In the genomic region with DNA sequence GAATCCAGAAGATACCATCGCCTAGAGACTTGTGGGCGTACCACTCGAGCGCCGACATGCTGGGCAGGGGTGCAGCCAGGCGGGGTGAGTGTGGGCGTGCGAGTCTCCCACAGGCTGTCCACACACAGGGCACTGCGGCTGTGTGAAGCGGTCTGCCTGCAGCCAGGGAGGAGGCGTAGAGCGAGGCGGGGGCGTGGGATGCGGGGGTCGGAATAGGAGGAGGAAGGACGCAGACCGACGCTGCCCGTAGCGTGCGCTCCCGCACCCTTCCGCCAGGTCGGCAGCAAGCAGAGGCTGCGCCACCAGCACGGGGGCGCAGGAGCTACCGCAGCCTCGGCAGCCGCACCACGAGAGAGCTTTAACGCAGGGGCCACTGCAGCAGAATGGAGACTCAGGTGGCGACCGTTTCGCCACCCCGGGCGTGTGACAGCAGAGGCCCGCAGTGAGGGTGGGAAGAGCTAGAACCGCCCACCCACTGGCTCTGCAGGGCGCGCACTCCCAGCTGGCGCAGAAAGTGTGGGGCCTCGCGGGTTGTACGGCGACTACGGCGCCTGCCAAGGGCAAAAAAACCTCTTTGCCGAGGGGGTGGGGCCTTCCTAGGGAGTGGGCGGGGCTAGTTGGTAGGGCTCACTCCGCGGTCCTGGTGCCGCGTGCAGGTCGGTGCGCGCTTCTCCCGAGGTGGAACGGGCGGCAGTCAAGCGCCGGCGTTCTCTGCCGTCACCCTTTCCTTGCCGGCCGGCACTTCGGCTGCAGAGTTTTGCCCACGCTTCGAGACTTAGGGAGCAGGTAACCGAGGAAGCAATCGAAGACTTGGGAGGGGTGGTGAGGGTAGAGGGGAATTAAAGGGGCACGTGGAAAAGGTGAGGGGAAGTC, we compare ENCODE assay signal across 8 cellular contexts. TPM values are rescaled to one million over a fixed set of nuclear protein-coding genes. Genes with fewer than 3 reads are reported as not detected.
DNase-seq lines count a peak whose midpoint lies in the region; ATAC-seq and TF ChIP-seq lines count a peak whose summit lies in the region.

MBLAC2 (minus strand) TSS at position 537 of the 873 bp plus-strand sequence; CDS start at position 58, 479 bp downstream.
A gene with protein sequence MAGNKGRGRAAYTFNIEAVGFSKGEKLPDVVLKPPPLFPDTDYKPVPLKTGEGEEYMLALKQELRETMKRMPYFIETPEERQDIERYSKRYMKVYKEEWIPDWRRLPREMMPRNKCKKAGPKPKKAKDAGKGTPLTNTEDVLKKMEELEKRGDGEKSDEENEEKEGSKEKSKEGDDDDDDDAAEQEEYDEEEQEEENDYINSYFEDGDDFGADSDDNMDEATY (plus strand): TSS at position 630 of the 873 bp plus-strand sequence. CDS start 10,704 bp downstream, outside the sequence.

- dilution Hi-C loops in IMR-90 (cut with HindIII; ENCODE audit: low sequenced_read_pairs, unreplicated experiment), result no loop called here

- H3K27ac ChIP-seq in IMR-90 (ENCODE audit: insufficient read depth, low read length) (peak within 1 kb of the TSS; percentile 59), muscle layer of duodenum (ENCODE audit: low read length) (peak within 1 kb of the TSS; percentile 32)

- H3K4me3 Mint-ChIP-seq in activated T-cell treated with anti-CD3 and anti-CD28 coated beads, Interleukin-2, amount 50 U/mL, for 24 hours, result peak within 1 kb of the TSS; percentile 94

- 0 out of 2 replicates have a peak, but pooled peaks cover 2% of the 10 kb centered on the region for H3K9me1 ChIP-seq in IMR-90 (ENCODE audit: insufficient read depth, low read length)

- BruUV-seq in IMR-90 (replicated peaks; lab: Mats Ljungman, UMichigan), result no TSS peak

- H2BK5ac ChIP-seq in IMR-90 (ENCODE audit: low read depth, low read length, poor library complexity, severe bottlenecking), result peak within 1 kb of the TSS; percentile 55

- H3K14ac ChIP-seq in IMR-90 (replicated peaks; ENCODE audit: low read depth, low read length), result peak within 1 kb of the TSS; percentile 80

- TF ChIP-seq POLR2A in IMR-90 (IDR thresholded peaks at IDR 0.05; ENCODE audit: low read depth, low read length), result no peak

- H3K79me1 ChIP-seq in IMR-90 (ENCODE audit: low read depth in 1 of 2, low read length in 2 of 2), result peaks cover 13 to 14% of the 10 kb centered on the region in 2 experiments

- H3K4ac ChIP-seq in IMR-90 (ENCODE audit: low read depth, low read length), result peak within 1 kb of the TSS; percentile 78

- no peak within 1 kb of the TSS for H2BK20ac ChIP-seq in IMR-90 (ENCODE audit: low read depth, low read length)

- H4K91ac ChIP-seq in IMR-90 (ENCODE audit: insufficient read depth, low read depth, low read length), result peak within 1 kb of the TSS; percentile 10; the same call in 1 of the 2 replicates

- H3K4me1 ChIP-seq in IMR-90 (ENCODE audit: control insufficient read depth, insufficient read depth, low read length) (peaks cover 2% of the 10 kb centered on the region; the same call in 1 of the 2 replicates), muscle layer of duodenum (ENCODE audit: control insufficient read depth in 1 of 2, insufficient read depth in 2 of 2, low read length in 2 of 2) (peaks cover 3 to 11% of the 10 kb centered on the region in 2 donors)

- no peaks in the 10 kb centered on the region for H3K27me3 ChIP-seq in IMR-90 (ENCODE audit: control insufficient read depth, insufficient read depth, low read length)
- no peaks in the 10 kb centered on the region for H3K27me3 ChIP-seq in muscle layer of duodenum (ENCODE audit: low read depth, low read length)

- POLR2A ChIA-PET in IMR-90 (lab: Charles Lee; ENCODE audit: unreplicated experiment), result interaction anchor here (0.6 to 0.7 kb wide), 3 partner anchors 9 to 1718 kb away, joined by 3 to 4 read pairs (median 3); no protein-coding TSS in a partner anchor

- TF ChIP-seq CTCF in IMR-90 (conservative IDR thresholded peaks at IDR 0.05; ENCODE audit: low read depth, low read length), result peak; percentile 41

- H3K36me3 Mint-ChIP-seq in activated T-cell treated with anti-CD3 and anti-CD28 coated beads, Interleukin-2, amount 50 U/mL, for 24 hours (ENCODE audit: low read depth), result peaks cover 58% of the 10 kb centered on the region

- no peak within 1 kb of the TSS; the same call in 1 of the 2 replicates for H2AK5ac ChIP-seq in IMR-90 (ENCODE audit: low read depth, low read length)

- H2AK9ac ChIP-seq in IMR-90 (replicated peaks; ENCODE audit: low read depth, low read length, poor library complexity), result peak within 1 kb of the TSS; percentile 70

- no peak within 1 kb of the TSS; the same call in 1 of the 2 replicates for H4K5ac ChIP-seq in IMR-90 (ENCODE audit: low read depth, low read length)

- H3K4me2 ChIP-seq in IMR-90 (ENCODE audit: low read depth, low read length), result peak within 1 kb of the TSS; percentile 95

- no peaks in the 10 kb centered on the region for H3K36me3 ChIP-seq in IMR-90 (ENCODE audit: control insufficient read depth, insufficient read depth, low read length)
- no peaks in the 10 kb centered on the region for H3K36me3 ChIP-seq in muscle layer of duodenum (ENCODE audit: control insufficient read depth in 1 of 2, insufficient read depth in 2 of 2, low read length in 2 of 2)

- peak within 1 kb of the TSS; percentile 32; the same call in 1 of the 2 replicates for H3K56ac ChIP-seq in IMR-90 (ENCODE audit: extremely low read depth, insufficient read depth, low read length)

- no peak within 1 kb of the TSS for H3K18ac ChIP-seq in IMR-90 (ENCODE audit: low read depth, low read length)

- peak within 1 kb of the TSS; percentile 59 for H3K9ac ChIP-seq in IMR-90 (ENCODE audit: low read depth, low read length)

- H2BK15ac ChIP-seq in IMR-90 (ENCODE audit: low read depth, low read length), result no peak within 1 kb of the TSS

- H3K27ac Mint-ChIP-seq in activated T-cell treated with anti-CD3 and anti-CD28 coated beads, Interleukin-2, amount 50 U/mL, for 24 hours, result peak within 1 kb of the TSS; percentile 93

- peak within 1 kb of the TSS; percentile 79 for H3K23ac ChIP-seq in IMR-90 (ENCODE audit: low read depth, low read length)

- peaks cover 40% of the 10 kb centered on the region for H3K4me1 Mint-ChIP-seq in activated T-cell treated with anti-CD3 and anti-CD28 coated beads, Interleukin-2, amount 50 U/mL, for 24 hours (ENCODE audit: low read depth)

- peak within 1 kb of the TSS; percentile 96 for H2AFZ ChIP-seq in IMR-90 (replicated peaks; ENCODE audit: low read length, poor library complexity)

- peak within 1 kb of the TSS; percentile 46 for H2BK120ac ChIP-seq in IMR-90 (ENCODE audit: low read depth, low read length)

- in situ Hi-C loops in IMR-90 (cut with MboI; ENCODE audit: low sequenced_read_pairs), result no loop called here

- no peak for TF ChIP-seq RAD21 in IMR-90 (IDR thresholded peaks at IDR 0.05; ENCODE audit: low read length)

- DNase-seq in DMS53 (lab: John Stamatoyannopoulos, UW), result peak; percentile 98
- DNase-seq in IMR-90, result peak; percentile 87
- DNase-seq in OCI-M2 (lab: John Stamatoyannopoulos, UW; ENCODE audit: unreplicated experiment), result peak; percentile 41
- DNase-seq in activated T-cell treated with anti-CD3 and anti-CD28 coated beads, Interleukin-2, amount 50 U/mL, for 24 hours, result peak; percentile 95
- peak; percentile 87 for DNase-seq in stimulated activated CD8-positive, alpha-beta memory T cell treated with anti-CD3 and anti-CD28 coated beads, Interleukin-7, amount 100 ng/mL, for 24 hours (ENCODE audit: low read depth)

- WGBS in IMR-90 (ENCODE audit: extremely low coverage in 2 of 2, insufficient read length in 1 of 2), 2 experiments, result 0% methylated on average over 21 of the region's 73 CpGs; no CpG with 5 or more reads in 1 of the 2 experiments

- ATAC-seq in GM21529 (IDR thresholded peaks at IDR 0.05; ENCODE audit: unreplicated experiment) (peak; percentile 83), IMR-90 (ENCODE audit: low read depth) (peak; percentile 91), esophagus mucosa (peak; percentile 99)

- H3K27me3 Mint-ChIP-seq in activated T-cell treated with anti-CD3 and anti-CD28 coated beads, Interleukin-2, amount 50 U/mL, for 24 hours, result no peaks in the 10 kb centered on the region

- H4K8ac ChIP-seq in IMR-90 (ENCODE audit: low read depth in 2 of 2, low read length in 2 of 2), result peak within 1 kb of the TSS; percentile 71 to 77

- peaks cover 10% of the 10 kb centered on the region for H3K9me3 Mint-ChIP-seq in activated T-cell treated with anti-CD3 and anti-CD28 coated beads, Interleukin-2, amount 50 U/mL, for 24 hours

- H3K9me3 ChIP-seq in IMR-90 (ENCODE audit: control insufficient read depth, insufficient read depth, low read length), result no peaks in the 10 kb centered on the region
- H3K9me3 ChIP-seq in muscle layer of duodenum (ENCODE audit: control insufficient read depth in 1 of 2, low read length in 2 of 2), result no peaks in the 10 kb centered on the region

- intact Hi-C loops in IMR-90 (cut with micrococcal nuclease), result loop anchor here (1.0 to 5.0 kb wide), 2 partner anchors 56 to 67 kb away; partner anchors contain the start of gene CETN3

- CTCF ChIA-PET in IMR-90 (lab: Yijun Ruan, JAX), result interaction anchor here (0.8 kb wide), 1 partner anchor 9 kb away, joined by 5 read pairs; no protein-coding TSS in a partner anchor

- peak within 1 kb of the TSS; percentile 75 for H3K4me3 ChIP-seq in IMR-90 (ENCODE audit: insufficient read depth, low read depth, low read length)
- peak within 1 kb of the TSS; percentile 78 to 96 for H3K4me3 ChIP-seq in muscle layer of duodenum (ENCODE audit: low read depth in 1 of 2, low read length in 2 of 2)

- H4K20me1 ChIP-seq in IMR-90 (ENCODE audit: insufficient read depth, low read length), result no peaks in the 10 kb centered on the region

TF ChIP-seq in IMR-90, 13 proteins besides CTCF, POLR2A, EP300 and RAD21:
- TF ChIP-seq MAZ (IDR thresholded peaks at IDR 0.05; ENCODE audit: borderline replicate concordance, low read depth, low read length) (peak; percentile 45; the same call in 1 of the 2 replicates), BHLHE40 (IDR thresholded peaks at IDR 0.05; ENCODE audit: low read depth, low read length) (peak; percentile 11; the same call in 1 of the 2 replicates), FOS (IDR thresholded peaks at IDR 0.05; ENCODE audit: low read depth, low read length) (no peak)

RNA-seq across cellular contexts. Expression of gene MBLAC2, which starts in this region (rescaled TPM):
- total RNA-seq in IMR-90 (2012; rRNA removed), result 3.2 and 5.0 TPM in 2 replicates
- polyA plus RNA-seq in IMR-90 (2012; rRNA removed), result 2.5 and 3.0 TPM in 2 replicates
- 1.1 and 2.1 TPM in 2 replicates for polyA plus RNA-seq in IMR-90 (2012; cell fraction: cytosol; rRNA removed)
- polyA plus RNA-seq in IMR-90 (2012; cell fraction: nucleus; rRNA removed; ENCODE audit: low replicate concordance), result 1.8 and 2.4 TPM in 2 replicates
- 4.0 TPM for total RNA-seq in esophagus mucosa

RNA-seq across cellular contexts. Expression of the second gene that starts in this region (rescaled TPM):
- total RNA-seq in IMR-90 (2012; rRNA removed), result 10.6 and 15.6 TPM in 2 replicates
- polyA plus RNA-seq in IMR-90 (2012; rRNA removed), result 11.5 and 11.6 TPM in 2 replicates
- polyA plus RNA-seq in IMR-90 (2012; cell fraction: cytosol; rRNA removed), result 6.1 and 11.4 TPM in 2 replicates
- 2.4 and 4.9 TPM in 2 replicates for polyA plus RNA-seq in IMR-90 (2012; cell fraction: nucleus; rRNA removed; ENCODE audit: low replicate concordance)
- total RNA-seq in esophagus mucosa, result 7.7 TPM

Comparison
In these comparisons a context has a peak if more than half of its experiments do, and no peak if none do; other contexts are left out.
1. Peak in every context shown above with its lines: DNase-seq, ATAC-seq, H3K4me3 ChIP-seq and H3K27ac ChIP-seq.
2. DNase-seq: peak in every context shown above with its lines; median percentile 98 in DMS53; 95 in activated T-cell treated with anti-CD3 and anti-CD28 coated beads, Interleukin-2, amount 50 U/mL, for 24 hours; 87 in IMR-90; 87 in stimulated activated CD8-positive, alpha-beta memory T cell treated with anti-CD3 and anti-CD28 coated beads, Interleukin-7, amount 100 ng/mL, for 24 hours; 41 in OCI-M2.